ENCODE assay signal across 24 cellular contexts in genomic region chr4:6495296-6495590, GRCh38. TPM values are rescaled to one million over a fixed set of nuclear protein-coding genes. Genes with fewer than 3 reads are reported as not detected.
"Had no signal": no experiment of that assay in that cellular context is flagged by ENCODE, and none has a peak within 500 bp of the region (broad histone marks: within the 10 kb centered on the region; RNA-seq: fewer than 3 reads in every experiment).

No MANE protein-coding gene starts in this region.

- DNase-seq: hypothalamus; immature natural killer cell; kidney; left ventricle myocardium inferior; naive thymus-derived CD8-positive, alpha-beta T cell; occipital lobe; ovary; retina; right cardiac atrium; stimulated activated CD4-positive, alpha-beta T cell treated with anti-CD3 and anti-CD28 coated beads, Interleukin-12 subunit alpha, Interleukin-12 subunit beta, amount 100 ng/mL, for 4 hours; stimulated activated CD4-positive, alpha-beta T cell treated with anti-CD3 and anti-CD28 coated beads, Interleukin-15, amount 100 ng/mL, for 24 hours; stimulated activated CD4-positive, alpha-beta T cell treated with anti-CD3 and anti-CD28 coated beads, Interleukin-4, amount 100 ng/mL, for 1 hour; stimulated activated naive B cell treated with anti-CD40 and anti-IgM and Interleukin-4, amounts not matched to agents 10 μg/mL and 1 μg/mL and 100 μg/mL, for 72 hours; stimulated activated naive CD8-positive, alpha-beta T cell treated with anti-CD3 and anti-CD28 coated beads, Interleukin-15, Interleukin-2, amounts not matched to agents 100 U/mL and 50 U/mL, for 24 hours; stomach; testis; thyroid gland; transverse colon had no signal

- H3K4me1 ChIP-seq: testis had no signal

- H3K9me3 ChIP-seq: neutrophil, prostate gland, testis, thyroid gland, transverse colon had no signal

- H3K4me3 ChIP-seq: left ventricle myocardium inferior, ovary, prostate gland, skin epidermis, stomach, testis, thyroid gland, transverse colon, upper lobe of left lung had no signal

- H3K27ac ChIP-seq: left ventricle myocardium inferior, neutrophil, ovary, prostate gland, skin epidermis, stomach, testis, thyroid gland, transverse colon, upper lobe of left lung had no signal

- H3K27me3 ChIP-seq: ovary, testis, thyroid gland, transverse colon, upper lobe of left lung had no signal

- FAIRE-seq: islet of Langerhans, kidney had no signal

- H3K36me3 ChIP-seq: left ventricle myocardium inferior, neutrophil, ovary, prostate gland, stomach, thyroid gland, transverse colon, upper lobe of left lung had no signal

- ATAC-seq: naive thymus-derived CD8-positive, alpha-beta T cell; right cardiac atrium; sciatic nerve; stimulated activated naive B cell treated with anti-CD40 and anti-IgM and Interleukin-4, amounts not matched to agents 10 μg/mL and 1 μg/mL and 100 μg/mL, for 72 hours; stimulated activated naive CD8-positive, alpha-beta T cell treated with anti-CD3 and anti-CD28 coated beads, Interleukin-15, Interleukin-2, amounts not matched to agents 100 U/mL and 50 U/mL, for 24 hours had no signal

RNA-seq across cellular contexts. Expression of gene PPP2R2C, which starts 22.8 kb away (rescaled TPM):
- total RNA-seq: naive thymus-derived CD8-positive, alpha-beta T cell had no signal
- polyA plus RNA-seq: immature natural killer cell; naive thymus-derived CD8-positive, alpha-beta T cell had no signal
